In genomic region chr10:129332476-129332875, GRCh38 we compare ENCODE assay signal across 9 cellular contexts.
A peak's percentile ranks its signal among the peaks of the same experiment; 100 is the strongest.
DNase-seq lines count a peak whose midpoint lies in the region; ATAC-seq, FAIRE-seq and TF ChIP-seq lines count a peak whose summit lies in the region.
"Had no signal": no experiment of that assay in that cellular context is flagged by ENCODE, and none has a peak within 500 bp of the region (broad histone marks: within the 10 kb centered on the region; RNA-seq: fewer than 3 reads in every experiment).

No MANE protein-coding gene starts in this region.

- H3K4me1 Mint-ChIP-seq in stimulated activated effector memory CD8-positive, alpha-beta T cell treated with anti-CD3 and anti-CD28 coated beads, Interleukin-12 subunit alpha, Interleukin-12 subunit beta, amount 100 ng/mL, for 72 hours, result no peaks in the 10 kb centered on the region

- H3K36me3 ChIP-seq in liver (ENCODE audit: control insufficient read depth in 4 of 4, insufficient read depth in 3 of 4, low read depth in 1 of 4, low read length in 3 of 4), result no peaks in the 10 kb centered on the region
- H3K36me3 ChIP-seq in HepG2 (replicated peaks in 1 of 2; ENCODE audit: control insufficient read depth in 1 of 2, insufficient read depth in 2 of 2, low read length in 2 of 2), result no peaks in the 10 kb centered on the region
- no peaks in the 10 kb centered on the region for H3K36me3 ChIP-seq in transverse colon

- H3K4me2 ChIP-seq in HepG2 (ENCODE audit: low read depth, low read length), result no peak overlapping the region

- whole genome bisulfite sequencing in liver, result 27% methylated on average over 6 of the region's 6 CpGs
- WGBS in HepG2 (ENCODE audit: low lambda C conversion rate), result 17% methylated on average over 6 of the region's 6 CpGs
- 23 to 39% methylated on average over 5 to 6 of the region's 6 CpGs for WGBS in transverse colon (ENCODE audit: low coverage in 1 of 2), 2 donors

- TF ChIP-seq POLR2A in HepG2 (IDR thresholded peaks at IDR 0.05; ENCODE audit: insufficient read depth in 1 of 2, low read depth in 2 of 2, low read length in 2 of 2), result no peak
- TF ChIP-seq POLR2A in transverse colon (IDR thresholded peaks at IDR 0.05), result no peak

- ATAC-seq in HepG2 (no peak), GM18502 (IDR thresholded peaks at IDR 0.05; ENCODE audit: poor library complexity, unreplicated experiment) (no peak)
- no peak for ATAC-seq in stimulated activated effector memory CD8-positive, alpha-beta T cell treated with anti-CD3 and anti-CD28 coated beads, Interleukin-12 subunit alpha, Interleukin-12 subunit beta, amount 100 ng/mL, for 72 hours

- no peaks in the 10 kb centered on the region for H4K20me1 ChIP-seq in HepG2 (ENCODE audit: insufficient read depth, low read length)

- intact Hi-C loops in HepG2 (cut with micrococcal nuclease; ENCODE audit: unreplicated experiment) (no loop called here), transverse colon (cut with DNase I; ENCODE audit: low total_unique reads) (loop anchor here (10.0 kb wide), 1 partner anchor 298 kb away; no protein-coding TSS in a partner anchor)

- H3K9ac ChIP-seq in liver (ENCODE audit: low read depth in 1 of 2, low read length in 2 of 2), result no peak overlapping the region
- no peak overlapping the region for H3K9ac ChIP-seq in HepG2 (ENCODE audit: insufficient read depth, low read depth, low read length)

- no TSS peak for BruUV-seq in HepG2 (replicated peaks; lab: Mats Ljungman, UMichigan)

- H3K27me3 ChIP-seq in liver (ENCODE audit: control insufficient read depth in 4 of 4, insufficient read depth in 4 of 4, low read length in 3 of 4), result peaks cover 0 to 3% (median 0%) of the 10 kb centered on the region in 4 donors
- H3K27me3 ChIP-seq in HepG2 (ENCODE audit: control insufficient read depth in 1 of 2, insufficient read depth in 2 of 2, low read length in 2 of 2), result peaks cover 0 to 11% of the 10 kb centered on the region in 2 experiments; a peak in 2 of 5 replicates
- H3K27me3 ChIP-seq in transverse colon, result no peaks in the 10 kb centered on the region

- no peaks in the 10 kb centered on the region for H3K9me3 Mint-ChIP-seq in stimulated activated effector memory CD8-positive, alpha-beta T cell treated with anti-CD3 and anti-CD28 coated beads, Interleukin-12 subunit alpha, Interleukin-12 subunit beta, amount 100 ng/mL, for 72 hours
- H3K9me3 Mint-ChIP-seq: activated T-helper 1 cell treated with anti-CD3 and anti-CD28 coated beads, Interleukin-12 subunit alpha, Interleukin-12 subunit beta, Interleukin-2, Interleukin-4 antibody, amounts not matched to agents 30 ng/mL and 10 ng/mL and 1 ng/mL, durations not matched to agents 14 hours and 24 hours and 36 hours had no signal

- H3K4me1 ChIP-seq in liver (ENCODE audit: control insufficient read depth in 4 of 4, insufficient read depth in 4 of 4, low read length in 3 of 4), result no peaks in the 10 kb centered on the region
- H3K4me1 ChIP-seq in HepG2 (ENCODE audit: insufficient read depth, low read length), result no peaks in the 10 kb centered on the region
- H3K4me1 ChIP-seq in transverse colon, result no peaks in the 10 kb centered on the region

- H3K27ac Mint-ChIP-seq in stimulated activated effector memory CD8-positive, alpha-beta T cell treated with anti-CD3 and anti-CD28 coated beads, Interleukin-12 subunit alpha, Interleukin-12 subunit beta, amount 100 ng/mL, for 72 hours, result no peak overlapping the region
- H3K27ac Mint-ChIP-seq: activated T-helper 1 cell treated with anti-CD3 and anti-CD28 coated beads, Interleukin-12 subunit alpha, Interleukin-12 subunit beta, Interleukin-2, Interleukin-4 antibody, amounts not matched to agents 30 ng/mL and 10 ng/mL and 1 ng/mL, durations not matched to agents 14 hours and 24 hours and 36 hours had no signal

- no peaks in the 10 kb centered on the region for H3K79me2 ChIP-seq in HepG2 (ENCODE audit: insufficient read depth, low read length)

- TF ChIP-seq CTCF in liver (IDR thresholded peaks at IDR 0.05; ENCODE audit: low read depth, low read length, missing input control) (peak; percentile 10), HepG2 (CRISPR knock-in tag; IDR thresholded peaks at IDR 0.05) (no peak; the same call in 1 of the 2 replicates), transverse colon (IDR thresholded peaks at IDR 0.05) (peak in 1 of 5 experiments; percentile 15)

- no peak for FAIRE-seq in HepG2 (lab: Jason Lieb, UNC)

- POLR2A ChIA-PET in HepG2 (lab: Yijun Ruan, JAX), result no interaction called here

- H3K4me3 ChIP-seq in liver (ENCODE audit: low read depth in 1 of 3, low read length in 3 of 3) (no peak overlapping the region), HepG2 (replicated peaks in 1 of 3; ENCODE audit: insufficient read depth in 1 of 3, low read depth in 2 of 3, low read length in 3 of 3) (no peak overlapping the region), transverse colon (no peak overlapping the region)

- TF ChIP-seq EP300 in HepG2 (IDR thresholded peaks at IDR 0.05; ENCODE audit: low read depth in 2 of 2, low read length in 2 of 2) (no peak), HepG2 (CRISPR knock-in tag; IDR thresholded peaks at IDR 0.05; ENCODE audit: borderline replicate concordance) (no peak), transverse colon (IDR thresholded peaks at IDR 0.05; ENCODE audit: low read depth) (no peak)

- TF ChIP-seq RAD21 in liver (IDR thresholded peaks at IDR 0.05) (peak; percentile 14 to 57), HepG2 (CRISPR knock-in tag; IDR thresholded peaks at IDR 0.05) (no peak)

- H3K4me3 Mint-ChIP-seq in stimulated activated effector memory CD8-positive, alpha-beta T cell treated with anti-CD3 and anti-CD28 coated beads, Interleukin-12 subunit alpha, Interleukin-12 subunit beta, amount 100 ng/mL, for 72 hours, result no peak overlapping the region
- H3K4me3 Mint-ChIP-seq: activated T-helper 1 cell treated with anti-CD3 and anti-CD28 coated beads, Interleukin-12 subunit alpha, Interleukin-12 subunit beta, Interleukin-2, Interleukin-4 antibody, amounts not matched to agents 30 ng/mL and 10 ng/mL and 1 ng/mL, durations not matched to agents 14 hours and 24 hours and 36 hours had no signal

- H3K9me3 ChIP-seq in liver (ENCODE audit: control insufficient read depth in 4 of 4, low read length in 3 of 4), result no peaks in the 10 kb centered on the region
- H3K9me3 ChIP-seq in HepG2 (ENCODE audit: low read length), result no peaks in the 10 kb centered on the region
- no peaks in the 10 kb centered on the region for H3K9me3 ChIP-seq in transverse colon

- no peaks in the 10 kb centered on the region for H3K36me3 Mint-ChIP-seq in stimulated activated effector memory CD8-positive, alpha-beta T cell treated with anti-CD3 and anti-CD28 coated beads, Interleukin-12 subunit alpha, Interleukin-12 subunit beta, amount 100 ng/mL, for 72 hours

- H2AFZ ChIP-seq in HepG2 (ENCODE audit: low read length), result no peak overlapping the region

- H3K27ac ChIP-seq in liver (ENCODE audit: low read depth in 1 of 2, low read length in 2 of 2), result no peak overlapping the region
- no peak overlapping the region for H3K27ac ChIP-seq in HepG2 (ENCODE audit: extremely low read length, insufficient read depth, low read length)
- H3K27ac ChIP-seq in transverse colon, result no peak overlapping the region

- DNase-seq in HepG2 (ENCODE audit: low spot score), result no peak
- DNase-seq in OCI-M1 (lab: John Stamatoyannopoulos, UW), result peak; percentile 17
- DNase-seq in glomerular endothelial cell (ENCODE audit: extremely low read depth, low read depth, low spot score), result peak; percentile 23
- no peak for DNase-seq in stimulated activated effector memory CD8-positive, alpha-beta T cell treated with anti-CD3 and anti-CD28 coated beads, Interleukin-12 subunit alpha, Interleukin-12 subunit beta, amount 100 ng/mL, for 72 hours (ENCODE audit: low spot score in 2 of 2)
- no peak for DNase-seq in transverse colon
- no peak for DNase-seq in C1 segment of cervical spinal cord (lab: John Stamatoyannopoulos, UW)

- CTCF ChIA-PET in HepG2 (lab: Yijun Ruan, JAX; ENCODE audit: low intra/inter-chr PET ratio, low total read pairs), result no interaction called here

- in situ Hi-C loops in HepG2 (cut with HindIII; ENCODE audit: extremely low pct_ligation_motif_present, low pct_unique_long_range_greater_than_20kb), result no loop called here
- in situ Hi-C loops in transverse colon (cut with MboI; ENCODE audit: low pct_ligation_motif_present in 1 of 4, low pct_unique_long_range_greater_than_20kb in 1 of 4, low sequenced_read_pairs in 3 of 4), result loop anchor here in 1 of 4 donors (25.0 kb wide), 1 partner anchor 95 kb away; no protein-coding TSS in a partner anchor

TF ChIP-seq in liver, 16 proteins besides CTCF, POLR2A, EP300 and RAD21:
- no peak for TF ChIP-seq SP1 (IDR thresholded peaks at IDR 0.05)

TF ChIP-seq in HepG2, 621 proteins besides CTCF, POLR2A, EP300 and RAD21:
- TF ChIP-seq SKI (IDR thresholded peaks at IDR 0.05; ENCODE audit: partially characterized antibody) (no peak), IKZF1 (IDR thresholded peaks at IDR 0.05) (no peak), ZNF782 (CRISPR knock-in tag; IDR thresholded peaks at IDR 0.05; ENCODE audit: borderline replicate concordance) (no peak), ZNF274 (CRISPR knock-in tag; IDR thresholded peaks at IDR 0.05) (no peak), RFX5 (IDR thresholded peaks at IDR 0.05; ENCODE audit: low read depth, low read length) (no peak), MTF1 (CRISPR knock-in tag; IDR thresholded peaks at IDR 0.05) (no peak), HOXA3 (CRISPR knock-in tag; IDR thresholded peaks at IDR 0.05) (no peak), DNMT1 (CRISPR knock-in tag; IDR thresholded peaks at IDR 0.05) (no peak), ZC3H13 (CRISPR knock-in tag; IDR thresholded peaks at IDR 0.05) (no peak), TIGD3 (CRISPR knock-in tag; IDR thresholded peaks at IDR 0.05; ENCODE audit: borderline replicate concordance) (no peak)

Comparison
In these comparisons a context has a peak if more than half of its experiments do, and no peak if none do; other contexts are left out.
1. DNase-seq: peak in OCI-M1 (single experiment) and glomerular endothelial cell (single experiment); none in HepG2 (single experiment), stimulated activated effector memory CD8-positive, alpha-beta T cell treated with anti-CD3 and anti-CD28 coated beads, Interleukin-12 subunit alpha, Interleukin-12 subunit beta, amount 100 ng/mL, for 72 hours (0 of 2), transverse colon (single experiment) and C1 segment of cervical spinal cord (0 of 14).